ENCODE assay signal across 5 cellular contexts in genomic region chr20:47160992-47161391, GRCh38.
"Had no signal": no experiment of that assay in that cellular context is flagged by ENCODE, and none has a peak within 500 bp of the region (broad histone marks: within the 10 kb centered on the region; RNA-seq: fewer than 3 reads in every experiment).

No MANE protein-coding gene starts in this region.

- ATAC-seq: GM23338, HepG2 had no signal

- H3K4me3 ChIP-seq: GM23338 had no signal

- H3K36me3 Mint-ChIP-seq: IgD-negative memory B cell had no signal

- H3K4me3 Mint-ChIP-seq: GM23338, H9, IgD-negative memory B cell had no signal

- DNase-seq: H9, HCEC 1CT had no signal

- H3K9me3 Mint-ChIP-seq: IgD-negative memory B cell had no signal

- H3K27ac Mint-ChIP-seq: GM23338, IgD-negative memory B cell had no signal
